8 cellular contexts compared by ENCODE assay signal in genomic region chr4:77697860-77698599, GRCh38.
DNase-seq lines count a peak whose midpoint lies in the region; ATAC-seq and TF ChIP-seq lines count a peak whose summit lies in the region.

No MANE protein-coding gene starts in this region.

- TF ChIP-seq CTCF in Peyer's patch (IDR thresholded peaks at IDR 0.05), result peak in 4 of 6 experiments; percentile 18 to 82 (median 82)

- DNase-seq in AG08395 (ENCODE audit: low spot score), result peak; percentile 69
- DNase-seq in H4 (ENCODE audit: low spot score), result peak; percentile 84
- DNase-seq in Peyer's patch, result peak in 2 of 3 donors; percentile 53 to 65
- peak; percentile 65 for DNase-seq in fibroblast of gingiva (ENCODE audit: low read depth)
- DNase-seq in non-pigmented ciliary epithelial cell (ENCODE audit: low read depth), result peak; percentile 36
- no peak for DNase-seq in GOT3 (lab: John Stamatoyannopoulos, UW)
- no peak for DNase-seq in T-helper 2 cell treated with Interferon-gamma antibody and Interleukin-4, amounts not matched to agents 5 μg/mL and 100 μg/mL, for 36 hours (ENCODE audit: low spot score)

- H3K9me3 Mint-ChIP-seq in T-helper 2 cell treated with Interferon-gamma antibody and Interleukin-4, amounts not matched to agents 5 μg/mL and 100 μg/mL, for 36 hours, result no peaks in the 10 kb centered on the region

- peaks cover 21% of the 10 kb centered on the region for H3K27me3 Mint-ChIP-seq in T-helper 2 cell treated with Interferon-gamma antibody and Interleukin-4, amounts not matched to agents 5 μg/mL and 100 μg/mL, for 36 hours (ENCODE audit: low read depth)

- no peaks in the 10 kb centered on the region for H3K4me1 Mint-ChIP-seq in T-helper 2 cell treated with Interferon-gamma antibody and Interleukin-4, amounts not matched to agents 5 μg/mL and 100 μg/mL, for 36 hours (ENCODE audit: low read depth)

- H3K36me3 ChIP-seq in Peyer's patch, result no peaks in the 10 kb centered on the region

- H3K27ac Mint-ChIP-seq in T-helper 2 cell treated with Interferon-gamma antibody and Interleukin-4, amounts not matched to agents 5 μg/mL and 100 μg/mL, for 36 hours, result no peak overlapping the region

- H3K4me1 ChIP-seq in Peyer's patch, result peaks cover 0 to 7% (median 0%) of the 10 kb centered on the region in 4 donors

- no peak overlapping the region for H3K4me3 Mint-ChIP-seq in T-helper 2 cell treated with Interferon-gamma antibody and Interleukin-4, amounts not matched to agents 5 μg/mL and 100 μg/mL, for 36 hours

- TF ChIP-seq POLR2A in Peyer's patch (IDR thresholded peaks at IDR 0.05), result no peak

- no peaks in the 10 kb centered on the region for H3K9me3 ChIP-seq in Peyer's patch

- no peaks in the 10 kb centered on the region for H3K36me3 Mint-ChIP-seq in T-helper 2 cell treated with Interferon-gamma antibody and Interleukin-4, amounts not matched to agents 5 μg/mL and 100 μg/mL, for 36 hours (ENCODE audit: low read depth)

- no peak for ATAC-seq in HG03378 (IDR thresholded peaks at IDR 0.05; ENCODE audit: unreplicated experiment)

- peak overlapping the region in 1 of 4 donors; percentile 6 for H3K27ac ChIP-seq in Peyer's patch

- peak overlapping the region in 2 of 4 donors; percentile 10 to 30 for H3K4me3 ChIP-seq in Peyer's patch

- no peaks in the 10 kb centered on the region for H3K27me3 ChIP-seq in Peyer's patch

Comparison
In these comparisons a context has a peak if more than half of its experiments do, and no peak if none do; other contexts are left out.
1. DNase-seq: peak in AG08395 (single experiment), H4 (single experiment), Peyer's patch (2 of 3), fibroblast of gingiva (single experiment) and non-pigmented ciliary epithelial cell (single experiment); none in GOT3 (single experiment) and T-helper 2 cell treated with Interferon-gamma antibody and Interleukin-4, amounts not matched to agents 5 μg/mL and 100 μg/mL, for 36 hours (single experiment).